Comparison of ENCODE assay signal across 8 cellular contexts in genomic region chr15:90352109-90352893, GRCh38. TPM values are rescaled to one million over a fixed set of nuclear protein-coding genes. Genes with fewer than 3 reads are reported as not detected.
DNase-seq lines count a peak whose midpoint lies in the region; ATAC-seq lines count a peak whose summit lies in the region.

ZNF774 (plus strand) TSS chr15:90352284; CDS start chr15:90354661, 2,377 bp downstream.

- DNase-seq in Caki2 (ENCODE audit: low read depth) (peak; percentile 91), NT2/D1 (ENCODE audit: low read depth, low spot score) (peak; percentile 91), epidermal melanocyte (ENCODE audit: insufficient read length, low spot score) (peak; percentile 97), middle frontal gyrus (ENCODE audit: extremely low spot score, low spot score) (peak; percentile 87)
- peak; percentile 76 for DNase-seq in activated CD8-positive, alpha-beta memory T cell treated with anti-CD3 and anti-CD28 coated beads, Interleukin-2, amount 50 U/mL, for 24 hours (ENCODE audit: extremely low read depth)
- peak; percentile 68 to 75 for DNase-seq in stimulated activated CD8-positive, alpha-beta memory T cell treated with anti-CD3 and anti-CD28 coated beads, Interleukin-2, amount 100 ng/mL, for 1 hour (ENCODE audit: low read depth in 2 of 2)

- peaks cover 3% of the 10 kb centered on the region; the same call in 1 of the 2 replicates for H3K27me3 ChIP-seq in HUES48 (ENCODE audit: control insufficient read depth, insufficient read depth, low read length)
- H3K27me3 ChIP-seq in NT2/D1 (ENCODE audit: insufficient read depth, insufficient read length), result no peaks in the 10 kb centered on the region

- H3K9ac ChIP-seq in HUES48 (ENCODE audit: low read depth, low read length) (no peak within 1 kb of the TSS), NT2/D1 (ENCODE audit: insufficient read length, low read depth) (peak within 1 kb of the TSS; percentile 79)

- in situ Hi-C loops in Caki2 (cut with HindIII; ENCODE audit: low pct_unique_long_range_greater_than_20kb, low sequenced_read_pairs), result no loop called here

- no peak within 1 kb of the TSS for H3K27ac ChIP-seq in HUES48 (ENCODE audit: low read depth, low read length)

- H3K36me3 ChIP-seq in HUES48 (ENCODE audit: control insufficient read depth, insufficient read depth, low read length), result no peaks in the 10 kb centered on the region
- H3K36me3 ChIP-seq in NT2/D1 (ENCODE audit: insufficient read depth, insufficient read length, low read length), result no peaks in the 10 kb centered on the region

- H3K9me3 ChIP-seq in HUES48 (ENCODE audit: control insufficient read depth, insufficient read depth, low read length), result no peaks in the 10 kb centered on the region
- no peaks in the 10 kb centered on the region for H3K9me3 ChIP-seq in NT2/D1 (ENCODE audit: insufficient read depth, low read length)

- H3K4me3 ChIP-seq in HUES48 (ENCODE audit: low read depth, low read length) (peak within 1 kb of the TSS; percentile 81), NT2/D1 (ENCODE audit: insufficient read length, low read depth) (peak within 1 kb of the TSS; percentile 76)

- H3K4me1 ChIP-seq in HUES48 (ENCODE audit: control insufficient read depth, insufficient read depth, low read length), result no peaks in the 10 kb centered on the region
- H3K4me1 ChIP-seq in NT2/D1 (ENCODE audit: insufficient read depth, insufficient read length), result no peaks in the 10 kb centered on the region

- ATAC-seq in GM21423 (IDR thresholded peaks at IDR 0.05; ENCODE audit: unreplicated experiment), result peak; percentile 100

RNA-seq across cellular contexts. Expression of gene ZNF774, which starts in this region (rescaled TPM):
- total RNA-seq in Caki2 (2014; rRNA removed; shearing (Covaris generic); ENCODE audit: low replicate concordance), result 0.17 and 3.7 TPM in 2 replicates
